ENCODE assay signal across 8 cellular contexts in genomic region chr10:100186253-100186780, GRCh38. TPM values are rescaled to one million over a fixed set of nuclear protein-coding genes. Genes with fewer than 3 reads are reported as not detected.
DNase-seq lines count a peak whose midpoint lies in the region; ATAC-seq and TF ChIP-seq lines count a peak whose summit lies in the region.

No MANE protein-coding gene starts in this region.

- 0 to 1% methylated on average over 12 to 14 of the region's 14 CpGs for WGBS in upper lobe of left lung, 2 donors

- no peak for DNase-seq in CD4-positive, alpha-beta memory T cell
- DNase-seq in Peyer's patch (peak in 2 of 3 donors; percentile 39 to 64), memory B cell (ENCODE audit: low spot score in 2 of 2) (no peak), upper lobe of left lung (peak in 1 of 2 donors; percentile 60), AML-193 (lab: John Stamatoyannopoulos, UW) (no peak)

- no peak for TF ChIP-seq EP300 in upper lobe of left lung (IDR thresholded peaks at IDR 0.05)

- peaks cover 19% of the 10 kb centered on the region for H3K36me3 ChIP-seq in CD4-positive, alpha-beta memory T cell (ENCODE audit: insufficient read depth, low read length)
- H3K36me3 ChIP-seq in Peyer's patch: peaks cover 0 to 16% (median 0%) of the 10 kb centered on the region in 3 donors
- peaks cover 0 to 30% (median 7%) of the 10 kb centered on the region in 4 donors for H3K36me3 ChIP-seq in upper lobe of left lung

- H3K27me3 ChIP-seq in CD4-positive, alpha-beta memory T cell (ENCODE audit: insufficient read depth, low read length): no peaks in the 10 kb centered on the region
- no peaks in the 10 kb centered on the region for H3K27me3 ChIP-seq in Peyer's patch
- H3K27me3 ChIP-seq in upper lobe of left lung: no peaks in the 10 kb centered on the region

- POLR2A ChIA-PET in CD4-positive, alpha-beta memory T cell (lab: Charles Lee; ENCODE audit: partially characterized antibody): interaction anchor here (0.6 to 1.8 kb wide), 7 partner anchors 9 to 349 kb away, joined by 3 to 9 read pairs (median 4); partner anchors contain the start of genes CHUK and HIF1AN

- H3K36me3 Mint-ChIP-seq in CD4-positive, alpha-beta memory T cell: peaks cover 21 to 51% of the 10 kb centered on the region in 2 donors
- peaks cover 49% of the 10 kb centered on the region for H3K36me3 Mint-ChIP-seq in dendritic cell treated with granulocyte-macrophage colony-stimulating factor and Interleukin-4, amounts not matched to agents 40 ng/mL and 50 ng/mL, for 4 days (ENCODE audit: low read depth)
- peaks cover 13% of the 10 kb centered on the region for H3K36me3 Mint-ChIP-seq in memory B cell

- H3K4me1 Mint-ChIP-seq in CD4-positive, alpha-beta memory T cell: peaks cover 37 to 72% (median 51%) of the 10 kb centered on the region in 4 donors
- H3K4me1 Mint-ChIP-seq in dendritic cell treated with granulocyte-macrophage colony-stimulating factor and Interleukin-4, amounts not matched to agents 40 ng/mL and 50 ng/mL, for 4 days (ENCODE audit: low read depth): peaks cover 52% of the 10 kb centered on the region
- peaks cover 29% of the 10 kb centered on the region for H3K4me1 Mint-ChIP-seq in memory B cell

- H3K27me3 Mint-ChIP-seq in CD4-positive, alpha-beta memory T cell: no peaks in the 10 kb centered on the region
- no peaks in the 10 kb centered on the region for H3K27me3 Mint-ChIP-seq in dendritic cell treated with granulocyte-macrophage colony-stimulating factor and Interleukin-4, amounts not matched to agents 40 ng/mL and 50 ng/mL, for 4 days
- H3K27me3 Mint-ChIP-seq in memory B cell: no peaks in the 10 kb centered on the region

- H3K9me3 Mint-ChIP-seq in CD4-positive, alpha-beta memory T cell: peaks cover 0 to 2% (median 0%) of the 10 kb centered on the region in 8 donors
- H3K9me3 Mint-ChIP-seq in dendritic cell treated with granulocyte-macrophage colony-stimulating factor and Interleukin-4, amounts not matched to agents 40 ng/mL and 50 ng/mL, for 4 days: no peaks in the 10 kb centered on the region
- H3K9me3 Mint-ChIP-seq in memory B cell: no peaks in the 10 kb centered on the region

- CTCF ChIA-PET in CD4-positive, alpha-beta memory T cell (lab: Charles Lee; ENCODE audit: partially characterized antibody): no interaction called here

- peak overlapping the region; percentile 80 to 98 for H3K4me3 ChIP-seq in CD4-positive, alpha-beta memory T cell (ENCODE audit: low read length in 2 of 2)
- H3K4me3 ChIP-seq in Peyer's patch (peak overlapping the region; percentile 63 to 90 (median 84)), upper lobe of left lung (peak overlapping the region; percentile 78 to 94 (median 84))

- TF ChIP-seq POLR2A in Peyer's patch (IDR thresholded peaks at IDR 0.05) (no peak), upper lobe of left lung (IDR thresholded peaks at IDR 0.05) (no peak)

- TF ChIP-seq CTCF in Peyer's patch (IDR thresholded peaks at IDR 0.05): peak in 1 of 6 experiments; percentile 1
- TF ChIP-seq CTCF in upper lobe of left lung (IDR thresholded peaks at IDR 0.05): no peak

- H3K4me1 ChIP-seq in CD4-positive, alpha-beta memory T cell (ENCODE audit: insufficient read depth, low read length): peaks cover 38% of the 10 kb centered on the region
- peaks cover 0 to 38% (median 7%) of the 10 kb centered on the region in 4 donors for H3K4me1 ChIP-seq in Peyer's patch
- H3K4me1 ChIP-seq in upper lobe of left lung: peaks cover 23 to 32% (median 27%) of the 10 kb centered on the region in 4 donors

- H3K9me3 ChIP-seq in CD4-positive, alpha-beta memory T cell (ENCODE audit: control insufficient read depth in 1 of 2, low read length in 2 of 2): no peaks in the 10 kb centered on the region
- no peaks in the 10 kb centered on the region for H3K9me3 ChIP-seq in Peyer's patch
- H3K9me3 ChIP-seq in upper lobe of left lung: no peaks in the 10 kb centered on the region

- peak overlapping the region; percentile 93 to 98 (median 96) for H3K4me3 Mint-ChIP-seq in CD4-positive, alpha-beta memory T cell
- peak overlapping the region; percentile 90 for H3K4me3 Mint-ChIP-seq in dendritic cell treated with granulocyte-macrophage colony-stimulating factor and Interleukin-4, amounts not matched to agents 40 ng/mL and 50 ng/mL, for 4 days
- peak overlapping the region; percentile 98 for H3K4me3 Mint-ChIP-seq in memory B cell

- ATAC-seq in GM18870 (IDR thresholded peaks at IDR 0.05; ENCODE audit: unreplicated experiment) (peak; percentile 39), HG03066 (IDR thresholded peaks at IDR 0.05; ENCODE audit: low read depth, unreplicated experiment) (peak; percentile 42), memory B cell (ENCODE audit: low read depth) (peak; percentile 59), upper lobe of left lung (ENCODE audit: low FRiP score in 2 of 2) (peak; percentile 59 to 80)

- H3K27ac ChIP-seq in CD4-positive, alpha-beta memory T cell (ENCODE audit: low read depth, low read length): peak overlapping the region; percentile 72
- peak overlapping the region; percentile 79 to 91 (median 84) for H3K27ac ChIP-seq in Peyer's patch
- H3K27ac ChIP-seq in upper lobe of left lung: peak overlapping the region; percentile 82 to 91 (median 90)

- peak overlapping the region; percentile 90 to 98 (median 97) for H3K27ac Mint-ChIP-seq in CD4-positive, alpha-beta memory T cell
- H3K27ac Mint-ChIP-seq in dendritic cell treated with granulocyte-macrophage colony-stimulating factor and Interleukin-4, amounts not matched to agents 40 ng/mL and 50 ng/mL, for 4 days: peak overlapping the region; percentile 96
- H3K27ac Mint-ChIP-seq in memory B cell: peak overlapping the region; percentile 91

- intact Hi-C loops in CD4-positive, alpha-beta memory T cell (cut with micrococcal nuclease): loop anchor here (1.0 to 5.0 kb wide), 4 partner anchors 18 to 101 kb away; partner anchors contain the start of genes BLOC1S2, CHUK and CWF19L1
- intact Hi-C loops in dendritic cell treated with granulocyte-macrophage colony-stimulating factor and Interleukin-4, amounts not matched to agents 40 ng/mL and 50 ng/mL, for 4 days (cut with micrococcal nuclease): loop anchor here (1.0 to 10.0 kb wide), 2 partner anchors 43 to 728 kb away; partner anchors contain the start of genes CHUK and SLF2

RNA-seq across cellular contexts. Expression of gene ERLIN1, which starts 0.5 kb away (rescaled TPM):
- 10 to 100 TPM; 11.6 to 12.5 TPM for total RNA-seq in CD4-positive, alpha-beta memory T cell
- polyA plus RNA-seq in CD4-positive, alpha-beta memory T cell: 10 to 100 TPM in 1 of 2 donors, 1 to 10 TPM in 1; 7.2 to 15.9 TPM
- total RNA-seq in Peyer's patch: 10 to 100 TPM in 3 of 4 donors, 1 to 10 TPM in 1; 5.8 to 28.7 (median 26.3) TPM
- 10 to 100 TPM in 5 of 6 donors, 1 to 10 TPM in 1; 9.4 to 40.7 (median 24.4) TPM for total RNA-seq in upper lobe of left lung

RNA-seq across cellular contexts. Expression of gene CHUK, which starts 43.1 kb away (rescaled TPM):
- 10 to 100 TPM; 17.6 to 18.0 TPM for total RNA-seq in CD4-positive, alpha-beta memory T cell
- polyA plus RNA-seq in CD4-positive, alpha-beta memory T cell: 10 to 100 TPM; 11.2 to 16.6 TPM
- 10 to 100 TPM; 12.7 to 26.4 (median 24.8) TPM for total RNA-seq in Peyer's patch
- total RNA-seq in upper lobe of left lung: 10 to 100 TPM in 4 of 6 donors, 1 to 10 TPM in 2; 8.8 to 27.3 (median 18.7) TPM

Comparison
In these comparisons a context has a peak if more than half of its experiments do, and no peak if none do; other contexts are left out.
1. DNase-seq: peak in Peyer's patch (2 of 3); none in CD4-positive, alpha-beta memory T cell (0 of 5), memory B cell (0 of 2) and AML-193 (0 of 2).
2. Peak in every context shown above with its lines, with median percentiles within 50 percentile points of each other: H3K27ac ChIP-seq, H3K4me3 ChIP-seq, H3K27ac Mint-ChIP-seq, H3K4me3 Mint-ChIP-seq and ATAC-seq.